ENCODE assay signal across 20 cellular contexts in genomic region chr1:186026946-186027345, GRCh38.
"Had no signal": no experiment of that assay in that cellular context is flagged by ENCODE, and none has a peak within 500 bp of the region (broad histone marks: within the 10 kb centered on the region; RNA-seq: fewer than 3 reads in every experiment).

No MANE protein-coding gene starts in this region.

- DNase-seq: colonic mucosa; dermis blood vessel endothelial cell; esophagus squamous epithelium; foreskin fibroblast; glutamatergic neuron; immature natural killer cell; left colon; mesendoderm; naive B cell; nephron progenitor cell; posterior cingulate gyrus; sigmoid colon; stimulated activated CD4-positive, alpha-beta T cell treated with anti-CD3 and anti-CD28 coated beads, Interleukin-2, amount 100 ng/mL, for 24 hours; stimulated activated CD4-positive, alpha-beta T cell treated with anti-CD3 and anti-CD28 coated beads, Interleukin-4, amount 100 ng/mL, for 4 hours; stimulated activated naive B cell treated with anti-CD40 and anti-IgM and Interleukin-4, amounts not matched to agents 10 μg/mL and 1 μg/mL and 100 μg/mL, for 72 hours; stimulated activated naive CD8-positive, alpha-beta T cell treated with anti-CD3 and anti-CD28 coated beads, Interleukin-15, amount 100 ng/mL, for 72 hours; testis; transverse colon had no signal

- H3K4me3 ChIP-seq: colonic mucosa, esophagus squamous epithelium, gastroesophageal sphincter, sigmoid colon, skin epidermis, testis, transverse colon had no signal

- H3K9me3 ChIP-seq: colonic mucosa, esophagus squamous epithelium, testis, transverse colon had no signal

- H3K4me1 ChIP-seq: colonic mucosa, esophagus squamous epithelium, gastroesophageal sphincter, sigmoid colon, testis, transverse colon had no signal

- H3K27me3 Mint-ChIP-seq: naive B cell; stimulated activated naive B cell treated with anti-CD40 and anti-IgM and Interleukin-4, amounts not matched to agents 10 μg/mL and 1 μg/mL and 100 μg/mL, for 72 hours; stimulated activated naive CD8-positive, alpha-beta T cell treated with anti-CD3 and anti-CD28 coated beads, Interleukin-15, amount 100 ng/mL, for 72 hours had no signal

- H3K27me3 ChIP-seq: colonic mucosa, esophagus squamous epithelium, gastroesophageal sphincter, sigmoid colon, testis, transverse colon had no signal

- H3K36me3 ChIP-seq: colonic mucosa, esophagus squamous epithelium, sigmoid colon, transverse colon had no signal

- H3K36me3 Mint-ChIP-seq: immature natural killer cell; stimulated activated naive B cell treated with anti-CD40 and anti-IgM and Interleukin-4, amounts not matched to agents 10 μg/mL and 1 μg/mL and 100 μg/mL, for 72 hours had no signal

- H3K27ac ChIP-seq: colonic mucosa, esophagus squamous epithelium, gastroesophageal sphincter, sigmoid colon, skin epidermis, testis, transverse colon had no signal

- H3K4me1 Mint-ChIP-seq: immature natural killer cell; naive B cell; nephron progenitor cell; stimulated activated naive B cell treated with anti-CD40 and anti-IgM and Interleukin-4, amounts not matched to agents 10 μg/mL and 1 μg/mL and 100 μg/mL, for 72 hours; stimulated activated naive CD8-positive, alpha-beta T cell treated with anti-CD3 and anti-CD28 coated beads, Interleukin-15, amount 100 ng/mL, for 72 hours had no signal

- H3K27ac Mint-ChIP-seq: immature natural killer cell; naive B cell; nephron progenitor cell; stimulated activated naive B cell treated with anti-CD40 and anti-IgM and Interleukin-4, amounts not matched to agents 10 μg/mL and 1 μg/mL and 100 μg/mL, for 72 hours; stimulated activated naive CD8-positive, alpha-beta T cell treated with anti-CD3 and anti-CD28 coated beads, Interleukin-15, amount 100 ng/mL, for 72 hours had no signal

- H3K4me3 Mint-ChIP-seq: immature natural killer cell; naive B cell; nephron progenitor cell; stimulated activated naive B cell treated with anti-CD40 and anti-IgM and Interleukin-4, amounts not matched to agents 10 μg/mL and 1 μg/mL and 100 μg/mL, for 72 hours; stimulated activated naive CD8-positive, alpha-beta T cell treated with anti-CD3 and anti-CD28 coated beads, Interleukin-15, amount 100 ng/mL, for 72 hours had no signal

- ATAC-seq: gastroesophageal sphincter; left colon; stimulated activated naive B cell treated with anti-CD40 and anti-IgM and Interleukin-4, amounts not matched to agents 10 μg/mL and 1 μg/mL and 100 μg/mL, for 72 hours; stimulated activated naive CD8-positive, alpha-beta T cell treated with anti-CD3 and anti-CD28 coated beads, Interleukin-15, amount 100 ng/mL, for 72 hours had no signal
